30 cellular contexts compared by ENCODE assay signal in the genomic region with DNA sequence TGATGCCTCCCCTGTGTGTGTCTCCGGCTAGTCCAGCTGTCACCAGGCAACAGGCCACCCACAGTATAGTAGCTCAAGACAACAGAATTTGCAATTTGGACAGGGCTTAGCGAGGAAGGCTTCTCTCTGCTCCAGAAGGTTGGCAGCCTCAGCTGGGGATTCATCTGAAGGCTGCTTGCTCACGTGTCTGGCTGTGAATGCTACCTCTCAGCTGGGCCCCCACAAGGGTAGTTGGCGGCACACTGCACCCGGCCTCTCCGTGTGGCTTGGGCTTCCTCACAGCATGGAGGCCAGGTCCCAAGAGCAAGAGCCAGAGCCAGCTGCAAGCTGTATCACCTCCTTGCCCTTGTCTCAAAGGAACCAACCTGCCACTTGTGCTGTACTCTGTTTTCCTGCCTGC. TPM values are rescaled to one million over a fixed set of nuclear protein-coding genes. Genes with fewer than 3 reads are reported as not detected.
"Had no signal": no experiment of that assay in that cellular context is flagged by ENCODE, and none has a peak within 500 bp of the region (broad histone marks: within the 10 kb centered on the region; RNA-seq: fewer than 3 reads in every experiment).

No MANE protein-coding gene starts in this region.

- H3K27ac ChIP-seq: adrenal gland, body of pancreas, esophagus muscularis mucosa, foreskin keratinocyte, WERI-Rb-1 had no signal

- ATAC-seq: activated CD4-positive, CD25-positive, alpha-beta regulatory T cell treated with anti-CD3 and anti-CD28 coated beads, Interleukin-2, amount 50 U/mL, for 24 hours; activated CD8-positive, alpha-beta T cell treated with anti-CD3 and anti-CD28 coated beads for 36 hours; activated naive CD8-positive, alpha-beta T cell treated with anti-CD3 and anti-CD28 coated beads, Interleukin-2, amount 50 U/mL, for 24 hours; body of pancreas; effector memory CD8-positive, alpha-beta T cell; foreskin keratinocyte; gastrocnemius medialis; T-helper 17 cell had no signal

- H3K27me3 ChIP-seq: adrenal gland, body of pancreas, esophagus muscularis mucosa, foreskin keratinocyte, gastrocnemius medialis had no signal

- H3K4me3 ChIP-seq: adrenal gland, body of pancreas, esophagus muscularis mucosa, gastrocnemius medialis had no signal

- DNase-seq: activated B cell treated with CpG ODN at 0.5 μM for 24 hours; activated CD4-positive, alpha-beta T cell treated with anti-CD3 and anti-CD28 coated beads for 48 hours; activated CD4-positive, alpha-beta T cell treated with anti-CD3 and anti-CD28 coated beads, Interleukin-2, amount 50 U/mL, for 1 hour; activated CD4-positive, alpha-beta T cell treated with anti-CD3 and anti-CD28 coated beads, Interleukin-2, amount 50 U/mL, for 48 hours; activated CD8-positive, alpha-beta memory T cell treated with anti-CD3 and anti-CD28 coated beads for 24 hours; activated CD8-positive, alpha-beta T cell treated with anti-CD3 and anti-CD28 coated beads for 36 hours; activated effector memory CD4-positive, alpha-beta T cell treated with anti-CD3 and anti-CD28 coated beads, Interleukin-2, amount 50 U/mL, for 16 hours; activated naive CD4-positive, alpha-beta T cell treated with anti-CD3 and anti-CD28 coated beads for 36 hours; activated naive CD8-positive, alpha-beta T cell treated with anti-CD3 and anti-CD28 coated beads for 36 hours; activated naive CD8-positive, alpha-beta T cell treated with anti-CD3 and anti-CD28 coated beads, Interleukin-2, amount 50 U/mL, for 24 hours; activated T-cell treated with anti-CD3 and anti-CD28 coated beads, Interleukin-2, amount 50 U/mL, for 48 hours; adrenal gland; amygdala; aorta; body of pancreas; caudate nucleus; cortex of kidney; dermis blood vessel endothelial cell; effector CD4-positive, alpha-beta T cell; effector memory CD8-positive, alpha-beta T cell; erythroblast; foreskin keratinocyte; gastrocnemius medialis; T-helper 1 cell; T-helper 17 cell; T1000; WERI-Rb-1 had no signal

- H3K36me3 ChIP-seq: WERI-Rb-1 had no signal

- H3K9me3 ChIP-seq: adrenal gland, body of pancreas, esophagus muscularis mucosa, gastrocnemius medialis had no signal

RNA-seq across cellular contexts. Expression of gene ECHDC3, which starts 19.2 kb away (rescaled TPM):
- total RNA-seq: activated T-helper 2 cell treated with anti-CD3 and anti-CD28 coated beads, Interferon-gamma antibody, Interleukin-2, Interleukin-4, amounts not matched to agents 10 μg/mL and 5 μg/mL and 100 μg/mL, durations not matched to agents 14 hours and 24 hours and 36 hours had no signal
